Comparison of ENCODE assay signal across 38 cellular contexts in the genomic region with DNA sequence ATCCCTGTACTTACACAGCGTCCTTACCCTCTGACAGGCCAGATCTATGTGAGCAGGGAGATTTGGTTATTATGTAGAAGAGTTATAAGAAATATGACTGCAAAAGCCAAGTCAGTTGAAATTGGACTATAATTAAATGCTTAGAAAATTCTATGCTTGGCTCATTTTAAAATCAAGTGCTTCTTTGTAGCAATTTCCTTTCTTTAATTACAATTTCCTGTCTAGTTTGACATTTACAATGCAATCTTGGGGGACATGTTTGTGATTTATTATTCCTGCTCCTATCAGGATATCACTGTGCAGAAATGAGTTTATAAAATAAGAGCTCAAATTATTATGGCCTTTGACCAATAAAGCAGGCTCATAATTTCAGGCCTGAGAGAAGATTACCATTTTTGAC. TPM values are rescaled to one million over a fixed set of nuclear protein-coding genes. Genes with fewer than 3 reads are reported as not detected.
"Had no signal": no experiment of that assay in that cellular context is flagged by ENCODE, and none has a peak within 500 bp of the region (broad histone marks: within the 10 kb centered on the region; RNA-seq: fewer than 3 reads in every experiment).

No MANE protein-coding gene starts in this region.

- H3K27ac ChIP-seq: adrenal gland, body of pancreas, breast epithelium, cardiac muscle cell, colonic mucosa, epithelial cell of prostate, esophagus squamous epithelium, gastroesophageal sphincter, heart right ventricle, hepatocyte, WERI-Rb-1 had no signal

- H3K4me3 ChIP-seq: adrenal gland, body of pancreas, breast epithelium, cardiac muscle cell, colonic mucosa, esophagus squamous epithelium, gastroesophageal sphincter, heart right ventricle, hepatocyte had no signal

- DNase-seq: activated B cell treated with CpG ODN at 0.5 μM for 24 hours; activated CD4-positive, alpha-beta T cell treated with anti-CD3 and anti-CD28 coated beads for 48 hours; activated CD4-positive, alpha-beta T cell treated with anti-CD3 and anti-CD28 coated beads, Interleukin-2, amount 50 U/mL, for 1 hour; activated CD4-positive, alpha-beta T cell treated with anti-CD3 and anti-CD28 coated beads, Interleukin-2, amount 50 U/mL, for 48 hours; activated CD8-positive, alpha-beta memory T cell treated with anti-CD3 and anti-CD28 coated beads, Interleukin-2, amount 50 U/mL, for 4 hours; activated CD8-positive, alpha-beta T cell treated with anti-CD3 and anti-CD28 coated beads, Interleukin-2, amount 10 ng/mL, durations not matched to agents 7 days and 5 days; activated naive CD4-positive, alpha-beta T cell treated with anti-CD3 and anti-CD28 coated beads for 36 hours; activated naive CD8-positive, alpha-beta T cell treated with anti-CD3 and anti-CD28 coated beads for 36 hours; activated naive CD8-positive, alpha-beta T cell treated with anti-CD3 and anti-CD28 coated beads, Interleukin-2, amount 50 U/mL, for 24 hours; activated T-cell treated with anti-CD3 and anti-CD28 coated beads, Interleukin-2, amount 50 U/mL, for 1 hour; activated T-cell treated with anti-CD3 and anti-CD28 coated beads, Interleukin-2, amount 50 U/mL, for 48 hours; amygdala; body of pancreas; central memory CD4-positive, alpha-beta T cell; cerebellar nuclear complex; colonic mucosa; effector CD8-positive, alpha-beta T cell; esophagus squamous epithelium; foreskin melanocyte; T1000; WERI-Rb-1 had no signal

- H3K36me3 ChIP-seq: adrenal gland, breast epithelium, cardiac muscle cell, colonic mucosa, esophagus squamous epithelium, gastroesophageal sphincter, heart right ventricle, WERI-Rb-1 had no signal

- H3K9me3 ChIP-seq: adrenal gland, body of pancreas, breast epithelium, colonic mucosa, esophagus squamous epithelium, gastroesophageal sphincter, heart right ventricle had no signal

- ATAC-seq: activated CD4-positive, CD25-positive, alpha-beta regulatory T cell treated with anti-CD3 and anti-CD28 coated beads, Interleukin-2, amount 50 U/mL, for 24 hours; activated CD8-positive, alpha-beta memory T cell treated with anti-CD3 and anti-CD28 coated beads, Interleukin-2, amount 10 ng/mL, durations not matched to agents 7 days and 5 days; activated CD8-positive, alpha-beta T cell treated with anti-CD3 and anti-CD28 coated beads, Interleukin-2, amount 10 ng/mL, durations not matched to agents 7 days and 5 days; activated naive CD8-positive, alpha-beta T cell treated with anti-CD3 and anti-CD28 coated beads, Interleukin-2, amount 50 U/mL, for 24 hours; body of pancreas; gastroesophageal sphincter; heart right ventricle had no signal

- H3K4me1 ChIP-seq: adrenal gland, body of pancreas, breast epithelium, colonic mucosa, esophagus squamous epithelium had no signal

- H3K27me3 ChIP-seq: adrenal gland, body of pancreas, breast epithelium, cardiac muscle cell, colonic mucosa, gastroesophageal sphincter, hepatocyte had no signal

RNA-seq across cellular contexts. Expression of a gene that starts 32.5 kb away (rescaled TPM):
- total RNA-seq: activated B cell treated with CpG ODN at 0.5 μM for 24 hours; activated CD8-positive, alpha-beta memory T cell treated with anti-CD3 and anti-CD28 coated beads for 36 hours; activated CD8-positive, alpha-beta memory T cell treated with anti-CD3 and anti-CD28 coated beads, Interleukin-2, amount 10 ng/mL, durations not matched to agents 7 days and 5 days; activated CD8-positive, alpha-beta T cell treated with anti-CD3 and anti-CD28 coated beads, Interleukin-2, amount 10 ng/mL, durations not matched to agents 7 days and 5 days; activated naive CD4-positive, alpha-beta T cell treated with anti-CD3 and anti-CD28 coated beads for 36 hours; activated naive CD8-positive, alpha-beta T cell treated with anti-CD3 and anti-CD28 coated beads for 36 hours; activated T-helper 1 cell treated with anti-CD3 and anti-CD28 coated beads, Interleukin-12 subunit alpha, Interleukin-12 subunit beta, Interleukin-2, Interleukin-4 antibody, amounts not matched to agents 30 ng/mL and 10 ng/mL and 1 ng/mL, durations not matched to agents 14 hours and 24 hours and 36 hours; activated T-helper 2 cell treated with anti-CD3 and anti-CD28 coated beads, Interferon-gamma antibody, Interleukin-2, Interleukin-4, amounts not matched to agents 10 μg/mL and 5 μg/mL and 100 μg/mL, durations not matched to agents 14 hours and 24 hours and 36 hours; aorta; breast epithelium; colonic mucosa; dermis microvascular lymphatic vessel endothelial cell; endothelial cell of umbilical vein; esophagus squamous epithelium; fibroblast of lung; fibroblast of villous mesenchyme; gastroesophageal sphincter; hepatocyte had no signal
